Comparison of ENCODE assay signal across 20 cellular contexts in the genomic region with DNA sequence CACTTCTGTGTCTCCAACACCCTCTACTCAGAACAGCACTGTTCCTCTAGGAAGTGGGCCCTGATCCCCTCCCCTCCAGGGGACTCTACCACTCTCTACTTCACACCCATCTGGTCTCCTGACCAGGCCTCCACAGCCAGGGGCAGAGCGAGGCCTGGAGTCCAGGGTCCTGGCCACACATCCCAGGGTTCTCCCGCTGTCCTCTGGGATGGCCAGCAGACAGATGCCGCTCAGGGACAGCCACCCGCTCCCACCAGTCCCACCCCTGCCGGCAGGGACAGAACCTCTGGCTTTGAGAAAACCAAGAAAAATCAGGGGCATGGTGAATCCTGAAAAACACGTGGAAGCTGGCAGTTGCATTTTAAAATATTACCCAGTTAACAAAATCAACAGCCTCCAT.
"Had no signal": no experiment of that assay in that cellular context is flagged by ENCODE, and none has a peak within 500 bp of the region (broad histone marks: within the 10 kb centered on the region; RNA-seq: fewer than 3 reads in every experiment).

No MANE protein-coding gene starts in this region.

- ATAC-seq: activated CD4-positive, alpha-beta T cell treated with anti-CD3 and anti-CD28 coated beads for 36 hours; naive thymus-derived CD8-positive, alpha-beta T cell; sciatic nerve; stimulated activated naive B cell treated with anti-CD40 and anti-IgM and Interleukin-4, amounts not matched to agents 10 μg/mL and 1 μg/mL and 100 μg/mL, for 72 hours had no signal

- H3K4me1 ChIP-seq: esophagus muscularis mucosa, neural progenitor cell, uterus had no signal

- H3K9me3 ChIP-seq: esophagus muscularis mucosa, uterus had no signal

- H3K36me3 ChIP-seq: esophagus muscularis mucosa, neural progenitor cell, uterus had no signal

- DNase-seq: activated B cell treated with CpG ODN at 0.5 μM for 24 hours; activated CD4-positive, alpha-beta T cell treated with anti-CD3 and anti-CD28 coated beads for 36 hours; activated CD4-positive, alpha-beta T cell treated with anti-CD3 and anti-CD28 coated beads, Interleukin-2, amount 50 U/mL, for 4 hours; activated CD8-positive, alpha-beta memory T cell treated with anti-CD3 and anti-CD28 coated beads, Interleukin-2, amount 50 U/mL, for 48 hours; activated naive CD4-positive, alpha-beta T cell treated with Interleukin-2 at 50 U/mL for 16 hours; activated naive CD8-positive, alpha-beta T cell treated with anti-CD3 and anti-CD28 coated beads for 36 hours; activated T-cell treated with anti-CD3 and anti-CD28 coated beads, Interleukin-2, amount 50 U/mL, for 48 hours; glutamatergic neuron; hypothalamus; small intestine; stimulated activated CD4-positive, alpha-beta T cell treated with anti-CD3 and anti-CD28 coated beads, Interleukin-15, amount 100 ng/mL, for 24 hours; stimulated activated naive B cell treated with anti-CD40 and anti-IgM and Interleukin-4, amounts not matched to agents 10 μg/mL and 1 μg/mL and 100 μg/mL, for 72 hours; T-helper 9 cell; trophoblast cell; uterus had no signal

- H3K4me3 ChIP-seq: coronary artery, esophagus muscularis mucosa, neural progenitor cell, uterus had no signal

- H3K27me3 ChIP-seq: neural progenitor cell, uterus had no signal

- H3K27ac ChIP-seq: coronary artery, esophagus muscularis mucosa, neural progenitor cell, uterus had no signal
